Comparison of ENCODE assay signal across 16 cellular contexts in genomic region chr22:44587911-44588310, GRCh38.
"Had no signal": no experiment of that assay in that cellular context is flagged by ENCODE, and none has a peak within 500 bp of the region (broad histone marks: within the 10 kb centered on the region; RNA-seq: fewer than 3 reads in every experiment).

No MANE protein-coding gene starts in this region.

- H3K4me1 ChIP-seq: right atrium auricular region, uterus had no signal

- H3K4me3 ChIP-seq: coronary artery, hepatocyte, right atrium auricular region, stomach, upper lobe of left lung, uterus had no signal

- H3K9me3 ChIP-seq: right atrium auricular region, upper lobe of left lung, uterus had no signal

- H3K4me2 ChIP-seq: hepatocyte had no signal

- H3K36me3 ChIP-seq: right atrium auricular region, stomach, upper lobe of left lung, uterus had no signal

- H3K4me3 Mint-ChIP-seq: naive thymus-derived CD4-positive, alpha-beta T cell had no signal

- H2AFZ ChIP-seq: hepatocyte had no signal

- H3K27ac Mint-ChIP-seq: naive thymus-derived CD4-positive, alpha-beta T cell had no signal

- FAIRE-seq: kidney, small intestine had no signal

- H3K27ac ChIP-seq: coronary artery, hepatocyte, right atrium auricular region, stomach, upper lobe of left lung, uterus had no signal

- H3K79me2 ChIP-seq: hepatocyte had no signal

- ATAC-seq: left cardiac atrium; naive thymus-derived CD4-positive, alpha-beta T cell had no signal

- H3K36me3 Mint-ChIP-seq: naive thymus-derived CD4-positive, alpha-beta T cell had no signal

- H3K27me3 ChIP-seq: hepatocyte, right atrium auricular region, uterus had no signal

- DNase-seq: effector CD8-positive, alpha-beta T cell; foreskin melanocyte; mesendoderm; naive thymus-derived CD4-positive, alpha-beta T cell; small intestine; stimulated activated CD4-positive, alpha-beta T cell treated with anti-CD3 and anti-CD28 coated beads, Interleukin-12 subunit alpha, Interleukin-12 subunit beta, amount 100 ng/mL, for 4 hours; stimulated activated naive CD4-positive, alpha-beta T cell; stomach; substantia nigra; upper lobe of left lung; uterus had no signal
